8 cellular contexts compared by ENCODE assay signal in the genomic region with DNA sequence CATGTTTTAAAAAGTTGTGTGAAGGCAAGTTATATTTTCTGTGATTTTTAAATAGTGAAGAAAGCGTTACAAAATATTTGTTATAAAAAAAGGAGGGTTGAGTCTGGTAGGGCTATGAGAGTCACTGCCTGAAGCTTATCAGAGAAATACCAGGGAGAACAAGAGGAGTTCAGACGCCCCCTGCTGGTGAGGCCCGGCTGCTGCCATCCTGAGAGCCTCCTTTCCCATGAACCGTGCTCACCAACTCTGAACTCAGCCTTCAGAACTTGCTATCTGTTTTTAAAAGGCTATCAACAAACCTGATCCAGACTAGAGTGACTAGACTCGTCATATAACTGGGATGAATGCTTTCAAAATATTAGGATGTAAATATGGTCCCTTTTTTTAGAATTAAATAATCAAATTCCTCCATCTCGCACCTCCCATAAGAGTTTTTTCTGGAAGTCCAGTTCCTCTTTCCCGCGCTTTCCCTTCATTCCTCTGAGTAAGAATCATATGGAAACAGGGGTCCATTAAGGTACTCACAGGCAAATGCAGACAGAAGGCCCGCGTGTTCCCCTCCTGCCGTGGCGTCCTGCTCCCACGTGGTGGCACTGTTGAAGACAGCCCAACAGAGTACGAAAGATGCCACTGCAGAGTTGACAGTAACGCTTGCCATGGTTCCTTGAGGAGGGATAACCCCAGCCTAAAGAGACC. TPM values are rescaled to one million over a fixed set of nuclear protein-coding genes. Genes with fewer than 3 reads are reported as not detected.
DNase-seq lines count a peak whose midpoint lies in the region; ATAC-seq and TF ChIP-seq lines count a peak whose summit lies in the region.

No MANE protein-coding gene starts in this region.

- H3F3A ChIP-seq in DOHH2 (ENCODE audit: control insufficient read depth, insufficient read depth): no peaks in the 10 kb centered on the region

- no peaks in the 10 kb centered on the region for H3K9me2 ChIP-seq in DOHH2 (replicated peaks; ENCODE audit: control insufficient read depth, low read length)

- H3K4me1 ChIP-seq in DOHH2 (ENCODE audit: control insufficient read depth, low read length) (no peaks in the 10 kb centered on the region), foreskin keratinocyte (no peaks in the 10 kb centered on the region), thoracic aorta (ENCODE audit: control insufficient read depth in 1 of 2, low read depth in 2 of 2) (no peaks in the 10 kb centered on the region)

- H3K27ac ChIP-seq in DOHH2 (ENCODE audit: low read depth, low read length) (no peak overlapping the region), foreskin keratinocyte (no peak overlapping the region), thoracic aorta (no peak overlapping the region)

- TF ChIP-seq CTCF in DOHH2 (IDR thresholded peaks at IDR 0.05; ENCODE audit: low read depth, low read length, poor library complexity, severe bottlenecking) (peak; percentile 87), LNCAP (IDR thresholded peaks at IDR 0.05) (peak; percentile 98), foreskin keratinocyte (conservative IDR thresholded peaks at IDR 0.05) (peak; percentile 82), thoracic aorta (IDR thresholded peaks at IDR 0.05) (peak; percentile 93)

- ATAC-seq in GM21737 (IDR thresholded peaks at IDR 0.05; ENCODE audit: unreplicated experiment): peak; percentile 55
- ATAC-seq in foreskin keratinocyte: peak; percentile 92
- ATAC-seq in thoracic aorta (ENCODE audit: insufficient number of reproducible peaks, low FRiP score, low read depth): peak; percentile 73

- H3K36me3 ChIP-seq in DOHH2 (ENCODE audit: control insufficient read depth, low read length) (no peaks in the 10 kb centered on the region), thoracic aorta (no peaks in the 10 kb centered on the region)

- no peaks in the 10 kb centered on the region for H4K20me1 ChIP-seq in DOHH2 (ENCODE audit: control insufficient read depth, insufficient read depth, low read depth, low read length)

- H3K9me3 ChIP-seq in DOHH2 (ENCODE audit: control insufficient read depth, insufficient read depth, low read length) (no peaks in the 10 kb centered on the region), thoracic aorta (no peaks in the 10 kb centered on the region)

- DNase-seq in RPMI7951 (ENCODE audit: low read depth) (peak; percentile 71), foreskin keratinocyte (peak; percentile 31 to 46), occipital lobe (lab: John Stamatoyannopoulos, UW) (peak; percentile 67), thoracic aorta (ENCODE audit: low spot score) (peak; percentile 17)
- DNase-seq in activated T-helper 1 cell treated with anti-CD3 and anti-CD28 coated beads, Interleukin-2, amount 50 U/mL, for 16 hours (ENCODE audit: low read depth in 1 of 2, low spot score in 1 of 2): peak; percentile 39 to 42

- H3K27me3 ChIP-seq in DOHH2 (ENCODE audit: control insufficient read depth, low read length): no peaks in the 10 kb centered on the region
- H3K27me3 ChIP-seq in foreskin keratinocyte: no peaks in the 10 kb centered on the region
- no peaks in the 10 kb centered on the region for H3K27me3 ChIP-seq in thoracic aorta (replicated peaks; ENCODE audit: insufficient read depth)

- no peaks in the 10 kb centered on the region for H3K79me2 ChIP-seq in DOHH2 (ENCODE audit: control insufficient read depth, low read length)

- no peak overlapping the region for H3K4me2 ChIP-seq in DOHH2 (ENCODE audit: low read length)

- H3K4me3 ChIP-seq in DOHH2 (ENCODE audit: low read length): no peak overlapping the region
- H3K4me3 ChIP-seq in thoracic aorta: peak overlapping the region; percentile 41

RNA-seq across cellular contexts. Expression of gene SPATA6, which starts 26.2 kb away (rescaled TPM):
- total RNA-seq in RPMI7951 (2014; rRNA removed; shearing (Covaris generic)): 6.8 and 7.9 TPM in 2 replicates
- total RNA-seq in foreskin keratinocyte (3.0 and 3.7 TPM in 2 replicates), occipital lobe (15.8 TPM), thoracic aorta (10 to 100 TPM; 16.1 to 22.6 TPM)
- 1.3 and 1.6 TPM in 2 replicates for polyA plus RNA-seq in foreskin keratinocyte

Comparison
In these comparisons a context has a peak if more than half of its experiments do, and no peak if none do; other contexts are left out.
1. DNase-seq: peak in every context shown above with its lines; median percentile 71 in RPMI7951; 67 in occipital lobe; 40 in activated T-helper 1 cell treated with anti-CD3 and anti-CD28 coated beads, Interleukin-2, amount 50 U/mL, for 16 hours; 38 in foreskin keratinocyte; 17 in thoracic aorta.